1 cellular context compared by ENCODE assay signal in the genomic region with DNA sequence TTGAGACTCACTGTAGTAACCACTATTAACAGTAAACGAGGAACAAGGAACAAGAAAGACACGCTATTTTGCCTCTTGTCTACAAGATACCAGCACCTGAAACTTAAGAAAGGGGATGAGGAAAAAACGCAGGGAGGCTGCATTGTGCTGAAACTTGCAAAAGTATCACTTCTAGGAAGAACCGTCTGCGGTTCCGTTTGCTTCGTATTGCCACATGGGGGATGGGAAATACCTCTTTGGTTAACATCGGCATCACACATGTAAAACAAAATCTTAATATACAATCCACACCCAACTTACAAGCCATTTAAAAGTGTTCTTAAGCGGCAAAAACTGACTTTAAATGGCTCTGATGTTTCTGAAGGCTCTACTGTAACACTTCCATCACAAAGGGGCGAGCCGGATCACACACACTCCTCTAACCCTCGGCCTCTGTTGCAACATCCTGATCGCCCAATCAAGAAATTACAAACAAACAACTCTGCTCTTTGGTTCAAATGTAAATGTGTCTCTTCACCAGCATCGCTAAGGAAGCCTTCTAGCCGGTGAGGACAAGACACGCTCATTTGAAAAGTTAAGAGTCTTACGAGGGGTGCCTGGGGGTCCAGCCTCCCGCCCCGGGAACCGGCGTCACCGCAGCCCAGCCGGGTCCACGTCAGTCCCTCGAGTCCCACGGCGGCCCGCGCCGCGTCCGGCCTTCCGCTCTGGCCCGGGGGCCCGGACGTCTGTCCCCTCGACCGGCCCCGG.
TF ChIP-seq lines count a peak whose summit lies in the region.

No MANE protein-coding gene starts in this region.

TF ChIP-seq in GM12878, 131 proteins besides CTCF, POLR2A, EP300 and RAD21:
- TF ChIP-seq, protein P1, sequence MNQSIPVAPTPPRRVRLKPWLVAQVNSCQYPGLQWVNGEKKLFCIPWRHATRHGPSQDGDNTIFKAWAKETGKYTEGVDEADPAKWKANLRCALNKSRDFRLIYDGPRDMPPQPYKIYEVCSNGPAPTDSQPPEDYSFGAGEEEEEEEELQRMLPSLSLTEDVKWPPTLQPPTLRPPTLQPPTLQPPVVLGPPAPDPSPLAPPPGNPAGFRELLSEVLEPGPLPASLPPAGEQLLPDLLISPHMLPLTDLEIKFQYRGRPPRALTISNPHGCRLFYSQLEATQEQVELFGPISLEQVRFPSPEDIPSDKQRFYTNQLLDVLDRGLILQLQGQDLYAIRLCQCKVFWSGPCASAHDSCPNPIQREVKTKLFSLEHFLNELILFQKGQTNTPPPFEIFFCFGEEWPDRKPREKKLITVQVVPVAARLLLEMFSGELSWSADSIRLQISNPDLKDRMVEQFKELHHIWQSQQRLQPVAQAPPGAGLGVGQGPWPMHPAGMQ (IDR thresholded peaks at IDR 0.05; ENCODE audit: borderline replicate concordance) = no peak
- peak; percentile 21; the same call in 1 of the 2 replicates for TF ChIP-seq CREB1 (IDR thresholded peaks at IDR 0.05; ENCODE audit: low read depth)
- no peak for TF ChIP-seq BACH1 (IDR thresholded peaks at IDR 0.05; ENCODE audit: borderline replicate concordance)
- TF ChIP-seq RUNX3 (IDR thresholded peaks at IDR 0.05; ENCODE audit: low read length) = peak; percentile 60
- TF ChIP-seq FOS (IDR thresholded peaks at IDR 0.05; ENCODE audit: borderline replicate concordance, extremely low read depth, insufficient read length) = no peak
- TF ChIP-seq CEBPB (IDR thresholded peaks at IDR 0.05; ENCODE audit: borderline replicate concordance in 1 of 2, low read depth in 2 of 2, low read length in 2 of 2) = 0 out of 4 replicates have a peak, but pooled peaks of 1 of the 2 experiments have one; percentile 35
- no peak for TF ChIP-seq SKIL (IDR thresholded peaks at IDR 0.05; ENCODE audit: low read depth, poor library complexity, severe bottlenecking)
